Comparison of ENCODE assay signal across 15 cellular contexts in genomic region chr6:87825865-87826264, GRCh38.
DNase-seq lines count a peak whose midpoint lies in the region; ATAC-seq and TF ChIP-seq lines count a peak whose summit lies in the region.
"Had no signal": no experiment of that assay in that cellular context is flagged by ENCODE, and none has a peak within 500 bp of the region (broad histone marks: within the 10 kb centered on the region; RNA-seq: fewer than 3 reads in every experiment).

No MANE protein-coding gene starts in this region.

- intact Hi-C loops in CD4-positive, alpha-beta T cell (cut with DNase I, micrococcal nuclease): no loop called here

- H3K36me3 Mint-ChIP-seq in CD4-positive, alpha-beta T cell (ENCODE audit: low read depth): no peaks in the 10 kb centered on the region

- H3K27ac Mint-ChIP-seq in CD4-positive, alpha-beta T cell: peak overlapping the region; percentile 21
- H3K27ac Mint-ChIP-seq: T-helper 2 cell treated with Interferon-gamma antibody and Interleukin-4, amounts not matched to agents 5 μg/mL and 100 μg/mL, for 36 hours had no signal

- H3K27ac ChIP-seq in CD4-positive, alpha-beta T cell (ENCODE audit: low read depth, low read length): no peak overlapping the region
- H3K27ac ChIP-seq: C4-2B, sigmoid colon had no signal

- peak; percentile 62 for ATAC-seq in CD4-positive, alpha-beta T cell (ENCODE audit: poor library complexity)
- ATAC-seq in GM19351 (IDR thresholded peaks at IDR 0.05; ENCODE audit: unreplicated experiment) (peak; percentile 64), HG03108 (IDR thresholded peaks at IDR 0.05; ENCODE audit: unreplicated experiment) (no peak)

- no peak overlapping the region for H3K4me3 Mint-ChIP-seq in CD4-positive, alpha-beta T cell
- H3K4me3 Mint-ChIP-seq: T-helper 2 cell treated with Interferon-gamma antibody and Interleukin-4, amounts not matched to agents 5 μg/mL and 100 μg/mL, for 36 hours had no signal

- no peaks in the 10 kb centered on the region for H3K9me3 ChIP-seq in CD4-positive, alpha-beta T cell (ENCODE audit: control insufficient read depth, low read length)
- H3K9me3 ChIP-seq: ascending aorta, sigmoid colon, tibial nerve had no signal

- peaks cover 18% of the 10 kb centered on the region for H3K4me1 Mint-ChIP-seq in CD4-positive, alpha-beta T cell (ENCODE audit: low read depth)

- H3K9me3 Mint-ChIP-seq in CD4-positive, alpha-beta T cell: no peaks in the 10 kb centered on the region
- H3K9me3 Mint-ChIP-seq: T-helper 2 cell treated with Interferon-gamma antibody and Interleukin-4, amounts not matched to agents 5 μg/mL and 100 μg/mL, for 36 hours had no signal

- DNase-seq in CD4-positive, alpha-beta T cell: no peak
- DNase-seq in MV-4-11 (lab: John Stamatoyannopoulos, UW) (peak; percentile 14), left kidney (ENCODE audit: low read depth, low spot score) (peak; percentile 37), AG08396 (ENCODE audit: low spot score) (no peak), Ammon's horn (ENCODE audit: low spot score) (no peak), SIG-M5 treated with dmso at 0.1 percent for 504 hours (lab: John Stamatoyannopoulos, UW; ENCODE audit: unreplicated experiment) (no peak)
- DNase-seq: NCI-H187 treated with DMSO at 0.1 percent for 48 hours, OCI-M1, sigmoid colon had no signal

- POLR2A ChIA-PET in CD4-positive, alpha-beta T cell (lab: Charles Lee): no interaction called here

- no peaks in the 10 kb centered on the region for H3K27me3 Mint-ChIP-seq in CD4-positive, alpha-beta T cell

- no peak for TF ChIP-seq CTCF in CD4-positive, alpha-beta T cell (IDR thresholded peaks at IDR 0.05)

- no peaks in the 10 kb centered on the region for H3K27me3 ChIP-seq in CD4-positive, alpha-beta T cell (ENCODE audit: control insufficient read depth, insufficient read depth, low read length)
- H3K27me3 ChIP-seq: ascending aorta, sigmoid colon, tibial nerve had no signal

- CTCF ChIA-PET in CD4-positive, alpha-beta T cell (lab: Charles Lee): no interaction called here

Comparison
In these comparisons a context has a peak if more than half of its experiments do, and no peak if none do; other contexts are left out.
1. DNase-seq: peak in MV-4-11 (single experiment) and left kidney (single experiment); none in CD4-positive, alpha-beta T cell (0 of 10), AG08396 (single experiment), Ammon's horn (single experiment) and SIG-M5 treated with dmso at 0.1 percent for 504 hours (single experiment).